Comparison of ENCODE assay signal across 1 cellular context in genomic region chr4:39406763-39407583, GRCh38.
TF ChIP-seq lines count a peak whose summit lies in the region.

Gene KLB, plus strand, starts transcription at chr4:39406930. Its CDS starts 20 bp downstream, at chr4:39406950.

TF ChIP-seq in HepG2, 621 proteins besides CTCF, POLR2A, EP300 and RAD21 (continued from another document):
- TF ChIP-seq HMGXB3 (CRISPR knock-in tag; IDR thresholded peaks at IDR 0.05; ENCODE audit: borderline replicate concordance) (no peak), SMAD9 (CRISPR knock-in tag; IDR thresholded peaks at IDR 0.05) (no peak), FOXC1 (CRISPR knock-in tag; IDR thresholded peaks at IDR 0.05; ENCODE audit: borderline replicate concordance) (0 out of 2 replicates have a peak, but pooled peaks have one; percentile 25), ZNF570 (CRISPR knock-in tag; IDR thresholded peaks at IDR 0.05; ENCODE audit: borderline replicate concordance) (no peak)
